In the genomic region with DNA sequence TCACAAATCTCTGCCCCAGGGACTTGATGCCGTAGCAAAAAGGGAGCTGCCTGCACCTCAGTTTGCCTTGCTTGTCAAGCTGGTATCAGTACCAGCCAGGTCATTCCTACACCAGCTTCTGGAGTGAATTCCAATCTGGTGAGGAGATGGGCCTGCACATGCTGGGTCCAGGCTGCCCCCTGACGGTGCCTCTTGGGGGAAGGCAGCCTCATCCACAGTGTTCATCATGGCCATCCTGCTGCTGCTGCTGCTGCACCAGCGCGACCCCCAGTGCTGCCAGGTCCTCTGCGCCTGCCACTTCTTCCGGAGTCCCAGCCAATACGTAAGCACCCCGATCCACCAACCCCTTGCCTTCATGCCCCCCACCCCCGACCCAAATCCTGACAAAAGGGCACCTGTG, we compare ENCODE assay signal across 1 cellular context.
A peak's percentile ranks its signal among the peaks of the same experiment; 100 is the strongest.
TF ChIP-seq lines count a peak whose summit lies in the region.

No MANE protein-coding gene starts in this region.

TF ChIP-seq in IMR-90, 13 proteins besides CTCF, POLR2A, EP300 and RAD21:
- no peak for TF ChIP-seq MAFK (IDR thresholded peaks at IDR 0.05; ENCODE audit: low read depth, low read length)
- peak; percentile 80 for TF ChIP-seq BHLHE40 (IDR thresholded peaks at IDR 0.05; ENCODE audit: low read depth, low read length)
